In the genomic region with DNA sequence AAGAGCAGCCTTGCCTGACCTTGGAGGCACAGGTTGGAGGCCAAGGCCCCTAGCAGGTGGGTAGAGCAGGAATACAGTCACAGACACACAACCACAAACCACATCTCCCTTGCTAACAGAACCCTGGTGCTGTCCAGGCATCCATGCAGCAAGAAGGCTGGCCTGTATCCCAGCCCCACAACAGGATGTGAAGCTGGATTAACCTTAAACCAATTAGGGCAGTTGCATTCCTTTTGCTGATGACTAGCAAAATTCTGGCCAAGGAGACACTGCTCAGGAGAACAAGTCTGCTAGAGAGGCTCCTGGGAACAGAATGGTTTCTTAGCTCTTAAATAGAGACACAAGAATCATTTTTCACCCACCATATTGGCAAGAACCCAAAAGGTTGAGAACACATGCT, we compare ENCODE assay signal across 15 cellular contexts.
DNase-seq lines count a peak whose midpoint lies in the region; ATAC-seq, FAIRE-seq and TF ChIP-seq lines count a peak whose summit lies in the region.
"Had no signal": no experiment of that assay in that cellular context is flagged by ENCODE, and none has a peak within 500 bp of the region (broad histone marks: within the 10 kb centered on the region; RNA-seq: fewer than 3 reads in every experiment).

No MANE protein-coding gene starts in this region.

- H3K36me3 ChIP-seq in BJ (ENCODE audit: control insufficient read depth, insufficient read depth, low read length) (no peaks in the 10 kb centered on the region), bronchial epithelial cell (ENCODE audit: control insufficient read depth, insufficient read depth, low read length) (no peaks in the 10 kb centered on the region), parathyroid adenoma (ENCODE audit: control insufficient read depth, insufficient read depth, low read length) (no peaks in the 10 kb centered on the region), osteoblast (ENCODE audit: insufficient read depth, low read length) (no peaks in the 10 kb centered on the region)
- H3K36me3 ChIP-seq: gastrocnemius medialis, left ventricle myocardium inferior, pancreas had no signal

- H3K27me3 ChIP-seq in BJ (ENCODE audit: control insufficient read depth, insufficient read depth, low read length) (peaks cover 2% of the 10 kb centered on the region; the same call in 1 of the 2 replicates), bronchial epithelial cell (ENCODE audit: control insufficient read depth, insufficient read depth, low read length) (no peaks in the 10 kb centered on the region), parathyroid adenoma (ENCODE audit: control insufficient read depth, insufficient read depth, low read length) (no peaks in the 10 kb centered on the region), osteoblast (ENCODE audit: insufficient read depth, low read length) (peaks cover under 1% of the 10 kb centered on the region)
- H3K27me3 ChIP-seq: gastrocnemius medialis, pancreas had no signal

- H3K79me2 ChIP-seq in parathyroid adenoma (no peaks in the 10 kb centered on the region), osteoblast (ENCODE audit: insufficient read depth, low read length) (no peaks in the 10 kb centered on the region)

- H3K27ac ChIP-seq in parathyroid adenoma: no peak overlapping the region
- H3K27ac ChIP-seq in osteoblast (ENCODE audit: low read depth, low read length): no peak overlapping the region
- H3K27ac ChIP-seq: left ventricle myocardium inferior, pancreas had no signal

- no peak for FAIRE-seq in bronchial epithelial cell (lab: Jason Lieb, UNC)
- FAIRE-seq: GM12878, pancreas had no signal

- H3K4me3 ChIP-seq in BJ (ENCODE audit: low read depth, low read length): no peak overlapping the region
- H3K4me3 ChIP-seq in bronchial epithelial cell (ENCODE audit: low read depth, low read length): no peak overlapping the region
- no peak overlapping the region for H3K4me3 ChIP-seq in parathyroid adenoma (ENCODE audit: low read depth, low read length)
- no peak overlapping the region for H3K4me3 ChIP-seq in osteoblast (ENCODE audit: insufficient read depth, low read length)
- H3K4me3 ChIP-seq: gastrocnemius medialis, GM12878, left ventricle myocardium inferior, pancreas had no signal

- H3K4me2 ChIP-seq in parathyroid adenoma (ENCODE audit: low read length): no peak overlapping the region
- H3K4me2 ChIP-seq in osteoblast (ENCODE audit: insufficient read depth, low read length): no peak overlapping the region

- POLR2A ChIA-PET in BJ (lab: Charles Lee): interaction anchor here (0.6 kb wide), 1 partner anchor 99 kb away, joined by 4 read pairs; no protein-coding TSS in a partner anchor

- ATAC-seq in GM21529 (IDR thresholded peaks at IDR 0.05; ENCODE audit: unreplicated experiment): no peak
- ATAC-seq: GM12878 had no signal

- H3K4me1 ChIP-seq in parathyroid adenoma: peaks cover 6% of the 10 kb centered on the region
- H3K4me1 ChIP-seq in osteoblast (ENCODE audit: insufficient read depth, low read length): peaks cover 23% of the 10 kb centered on the region
- H3K4me1 ChIP-seq: pancreas had no signal

- TF ChIP-seq CTCF in BJ (IDR thresholded peaks at IDR 0.05; ENCODE audit: insufficient read depth, low read depth, low read length) (no peak), bronchial epithelial cell (IDR thresholded peaks at IDR 0.05; ENCODE audit: insufficient read depth, low read length, severe bottlenecking) (no peak), parathyroid adenoma (IDR thresholded peaks at IDR 0.05) (no peak), osteoblast (IDR thresholded peaks at IDR 0.05; ENCODE audit: extremely low read depth, low read depth, low read length) (no peak)

- DNase-seq in BJ (ENCODE audit: low read depth) (peak; percentile 49), M059J (ENCODE audit: low read depth) (peak; percentile 91), bronchial epithelial cell (ENCODE audit: low read depth) (peak; percentile 2), LoVo (ENCODE audit: low spot score) (no peak), DMS153 treated with DMSO at 0.1 percent for 48 hours (lab: John Stamatoyannopoulos, UW; ENCODE audit: unreplicated experiment) (no peak), osteoblast (ENCODE audit: insufficient read length, low spot score, missing footprints) (no peak)
- DNase-seq: gastrocnemius medialis; left ventricle myocardium inferior; NCI-H524; pancreas; stimulated activated CD4-positive, alpha-beta T cell treated with anti-CD3 and anti-CD28 coated beads, Interleukin-1b, Interleukin-23, amount 100 ng/mL, for 48 hours; stimulated activated naive CD4-positive, alpha-beta T cell had no signal

- CTCF ChIA-PET in BJ (lab: Yijun Ruan, JAX): interaction anchor here (0.8 to 2.4 kb wide), 11 partner anchors 8 to 759 kb away, joined by 3 to 24 read pairs (median 5); no protein-coding TSS in a partner anchor

- peak overlapping the region; percentile 45 for H2AFZ ChIP-seq in parathyroid adenoma
- H2AFZ ChIP-seq in osteoblast (ENCODE audit: low read length): no peak overlapping the region

- no peaks in the 10 kb centered on the region for H4K20me1 ChIP-seq in osteoblast (ENCODE audit: insufficient read depth, low read length)

- H3K9me3 ChIP-seq in parathyroid adenoma (ENCODE audit: control insufficient read depth, low read length) (no peaks in the 10 kb centered on the region), osteoblast (ENCODE audit: low read depth, low read length) (no peaks in the 10 kb centered on the region)
- H3K9me3 ChIP-seq: gastrocnemius medialis, pancreas had no signal

- H3K9ac ChIP-seq in parathyroid adenoma: no peak overlapping the region

Comparison
In these comparisons a context has a peak if more than half of its experiments do, and no peak if none do; other contexts are left out.
1. DNase-seq: peak in BJ (single experiment), M059J (single experiment) and bronchial epithelial cell (single experiment); none in LoVo (single experiment), DMS153 treated with DMSO at 0.1 percent for 48 hours (single experiment) and osteoblast (single experiment).